1 cellular context compared by ENCODE assay signal in genomic region chr16:88494335-88495154, GRCh38.
TF ChIP-seq lines count a peak whose summit lies in the region.

No MANE protein-coding gene starts in this region.

TF ChIP-seq in K562, 482 proteins besides CTCF, POLR2A, EP300 and RAD21 (continued from another document and continues in another):
- no peak for TF ChIP-seq TSHZ1 (CRISPR knock-in tag; IDR thresholded peaks at IDR 0.05)
- no peak for TF ChIP-seq E4F1 (CRISPR knock-in tag; IDR thresholded peaks at IDR 0.05; ENCODE audit: borderline replicate concordance)
- no peak for TF ChIP-seq ILK (tag; IDR thresholded peaks at IDR 0.05; ENCODE audit: borderline replicate concordance, low read depth)
- TF ChIP-seq TEAD2 (tag; IDR thresholded peaks at IDR 0.05): no peak
- TF ChIP-seq THRB (CRISPR knock-in tag; conservative IDR thresholded peaks at IDR 0.05): 0 out of 2 replicates have a peak, but pooled peaks have one; percentile 17
- no peak for TF ChIP-seq ZNF324 (CRISPR knock-in tag; IDR thresholded peaks at IDR 0.05)
- TF ChIP-seq CREB3 (tag; conservative IDR thresholded peaks at IDR 0.05; ENCODE audit: low read depth): no peak
- no peak for TF ChIP-seq BRD9 (IDR thresholded peaks at IDR 0.05; ENCODE audit: low read depth, partially characterized antibody)
- TF ChIP-seq HMG20A (CRISPR knock-in tag; conservative IDR thresholded peaks at IDR 0.05): no peak
- TF ChIP-seq CCAR2 (IDR thresholded peaks at IDR 0.05; ENCODE audit: low read depth, low read length): no peak
- no peak for TF ChIP-seq SMARCB1 (IDR thresholded peaks at IDR 0.05; ENCODE audit: insufficient read length, low read depth)
- TF ChIP-seq PATZ1 (CRISPR knock-in tag; IDR thresholded peaks at IDR 0.05; ENCODE audit: borderline replicate concordance): no peak
- TF ChIP-seq ZNF79 (CRISPR knock-in tag; IDR thresholded peaks at IDR 0.05; ENCODE audit: low read depth): no peak
- TF ChIP-seq ZNF740 (CRISPR knock-in tag; IDR thresholded peaks at IDR 0.05): peak; percentile 50; the same call in 1 of the 2 replicates
- no peak for TF ChIP-seq ZNF740 (tag; IDR thresholded peaks at IDR 0.05)
- no peak for TF ChIP-seq ZFP30 (CRISPR knock-in tag; IDR thresholded peaks at IDR 0.05; ENCODE audit: borderline replicate concordance)
- no peak for TF ChIP-seq PTRF (tag; IDR thresholded peaks at IDR 0.05)
- TF ChIP-seq NFE2L1 (tag; IDR thresholded peaks at IDR 0.05; ENCODE audit: borderline replicate concordance, low read depth): no peak
- TF ChIP-seq HOXB6 (CRISPR knock-in tag; IDR thresholded peaks at IDR 0.05; ENCODE audit: borderline replicate concordance): no peak
- TF ChIP-seq ZBTB40 (IDR thresholded peaks at IDR 0.05): no peak
- TF ChIP-seq ZBTB40 (CRISPR knock-in tag; IDR thresholded peaks at IDR 0.05): no peak
- 0 out of 2 replicates have a peak, but pooled peaks have one; percentile 41 for TF ChIP-seq RB1 (IDR thresholded peaks at IDR 0.05; ENCODE audit: low read depth)
- no peak for TF ChIP-seq NFRKB (IDR thresholded peaks at IDR 0.05; ENCODE audit: low read depth)
- TF ChIP-seq DEAF1 (CRISPR knock-in tag; IDR thresholded peaks at IDR 0.05): no peak
- no peak; the same call in 1 of the 2 replicates for TF ChIP-seq MAX (CRISPR knock-in tag; IDR thresholded peaks at IDR 0.05)
- no peak for TF ChIP-seq TCF7 (IDR thresholded peaks at IDR 0.05; ENCODE audit: borderline replicate concordance)
- no peak for TF ChIP-seq BRF2 (IDR thresholded peaks at IDR 0.05; ENCODE audit: borderline replicate concordance, insufficient read depth, insufficient read length)
